ENCODE assay signal across 2 cellular contexts in the genomic region with DNA sequence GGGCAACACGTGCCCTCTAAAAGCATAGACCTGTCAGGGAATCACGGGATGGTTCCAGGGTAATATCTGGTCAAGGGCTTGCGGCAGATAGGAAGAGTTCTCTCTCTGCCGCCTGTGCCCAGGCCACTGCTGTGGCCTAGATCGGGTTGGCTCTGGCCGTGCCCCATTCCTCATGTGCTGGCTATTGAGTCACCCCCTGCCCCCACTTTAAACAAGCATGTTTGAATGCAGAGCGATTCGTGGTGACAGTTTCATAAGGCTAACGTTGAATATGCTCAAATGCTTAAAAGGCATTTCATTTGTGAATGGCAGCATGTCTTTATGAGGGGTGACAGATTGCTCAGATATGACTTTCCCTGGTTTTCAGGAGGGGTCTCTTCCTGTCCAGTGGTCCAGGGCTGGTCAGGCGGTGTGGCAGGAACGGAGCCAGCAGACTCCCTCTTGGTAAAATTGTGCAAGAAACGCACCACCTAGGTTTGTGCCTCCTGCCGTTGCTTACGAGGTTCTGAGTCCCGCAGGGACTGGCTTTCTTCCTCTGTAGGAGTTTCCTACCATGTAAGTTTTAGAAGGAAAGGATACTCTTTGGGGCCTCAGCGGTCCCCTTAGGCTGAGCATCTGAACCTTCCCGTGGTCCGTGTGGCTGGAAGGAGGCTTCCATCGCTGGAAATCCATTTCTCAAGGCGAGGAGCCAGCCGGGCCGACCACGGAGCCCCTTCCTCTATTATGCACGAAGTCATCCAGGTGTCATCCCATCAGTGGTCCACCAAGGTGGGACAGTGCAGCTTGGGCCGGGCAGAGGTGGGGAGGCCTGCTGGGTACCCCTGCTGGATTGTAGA.
TF ChIP-seq lines count a peak whose summit lies in the region.

No MANE protein-coding gene starts in this region.

TF ChIP-seq in GM23338, 12 proteins besides CTCF, POLR2A, EP300 and RAD21:
- TF ChIP-seq ZNF331 (CRISPR knock-in tag; IDR thresholded peaks at IDR 0.05; ENCODE audit: low read depth) (no peak), STAT1 (IDR thresholded peaks at IDR 0.05; ENCODE audit: unreplicated experiment) (no peak)

TF ChIP-seq in WTC11, 78 proteins besides CTCF, POLR2A, EP300 and RAD21:
- TF ChIP-seq PREB (CRISPR knock-in tag; IDR thresholded peaks at IDR 0.05; ENCODE audit: borderline replicate concordance) (no peak), SP1 (CRISPR knock-in tag; conservative IDR thresholded peaks at IDR 0.05) (no peak), PRRX2 (CRISPR knock-in tag; IDR thresholded peaks at IDR 0.05) (no peak), GTF2I (CRISPR knock-in tag; conservative IDR thresholded peaks at IDR 0.05) (no peak), ZNF671 (CRISPR knock-in tag; IDR thresholded peaks at IDR 0.05) (no peak), ATF3 (CRISPR knock-in tag; conservative IDR thresholded peaks at IDR 0.05) (no peak), JUN (CRISPR knock-in tag; IDR thresholded peaks at IDR 0.05) (no peak), ZNF121 (CRISPR knock-in tag; IDR thresholded peaks at IDR 0.05) (no peak), GABPB1 (CRISPR knock-in tag; IDR thresholded peaks at IDR 0.05) (no peak), ATF1 (CRISPR knock-in tag; IDR thresholded peaks at IDR 0.05) (no peak), GRHL2 (CRISPR knock-in tag; IDR thresholded peaks at IDR 0.05; ENCODE audit: insufficient replicate concordance, severe bottlenecking) (no peak), JAZF1 (CRISPR knock-in tag; IDR thresholded peaks at IDR 0.05) (no peak), ZBTB21 (CRISPR knock-in tag; IDR thresholded peaks at IDR 0.05; ENCODE audit: borderline replicate concordance) (no peak), CREM (CRISPR knock-in tag; IDR thresholded peaks at IDR 0.05) (no peak)
- TF ChIP-seq, protein P1, sequence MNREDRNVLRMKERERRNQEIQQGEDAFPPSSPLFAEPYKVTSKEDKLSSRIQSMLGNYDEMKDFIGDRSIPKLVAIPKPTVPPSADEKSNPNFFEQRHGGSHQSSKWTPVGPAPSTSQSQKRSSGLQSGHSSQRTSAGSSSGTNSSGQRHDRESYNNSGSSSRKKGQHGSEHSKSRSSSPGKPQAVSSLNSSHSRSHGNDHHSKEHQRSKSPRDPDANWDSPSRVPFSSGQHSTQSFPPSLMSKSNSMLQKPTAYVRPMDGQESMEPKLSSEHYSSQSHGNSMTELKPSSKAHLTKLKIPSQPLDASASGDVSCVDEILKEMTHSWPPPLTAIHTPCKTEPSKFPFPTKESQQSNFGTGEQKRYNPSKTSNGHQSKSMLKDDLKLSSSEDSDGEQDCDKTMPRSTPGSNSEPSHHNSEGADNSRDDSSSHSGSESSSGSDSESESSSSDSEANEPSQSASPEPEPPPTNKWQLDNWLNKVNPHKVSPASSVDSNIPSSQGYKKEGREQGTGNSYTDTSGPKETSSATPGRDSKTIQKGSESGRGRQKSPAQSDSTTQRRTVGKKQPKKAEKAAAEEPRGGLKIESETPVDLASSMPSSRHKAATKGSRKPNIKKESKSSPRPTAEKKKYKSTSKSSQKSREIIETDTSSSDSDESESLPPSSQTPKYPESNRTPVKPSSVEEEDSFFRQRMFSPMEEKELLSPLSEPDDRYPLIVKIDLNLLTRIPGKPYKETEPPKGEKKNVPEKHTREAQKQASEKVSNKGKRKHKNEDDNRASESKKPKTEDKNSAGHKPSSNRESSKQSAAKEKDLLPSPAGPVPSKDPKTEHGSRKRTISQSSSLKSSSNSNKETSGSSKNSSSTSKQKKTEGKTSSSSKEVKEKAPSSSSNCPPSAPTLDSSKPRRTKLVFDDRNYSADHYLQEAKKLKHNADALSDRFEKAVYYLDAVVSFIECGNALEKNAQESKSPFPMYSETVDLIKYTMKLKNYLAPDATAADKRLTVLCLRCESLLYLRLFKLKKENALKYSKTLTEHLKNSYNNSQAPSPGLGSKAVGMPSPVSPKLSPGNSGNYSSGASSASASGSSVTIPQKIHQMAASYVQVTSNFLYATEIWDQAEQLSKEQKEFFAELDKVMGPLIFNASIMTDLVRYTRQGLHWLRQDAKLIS (CRISPR knock-in tag; IDR thresholded peaks at IDR 0.05; ENCODE audit: borderline replicate concordance), result no peak
- TF ChIP-seq, protein P2, sequence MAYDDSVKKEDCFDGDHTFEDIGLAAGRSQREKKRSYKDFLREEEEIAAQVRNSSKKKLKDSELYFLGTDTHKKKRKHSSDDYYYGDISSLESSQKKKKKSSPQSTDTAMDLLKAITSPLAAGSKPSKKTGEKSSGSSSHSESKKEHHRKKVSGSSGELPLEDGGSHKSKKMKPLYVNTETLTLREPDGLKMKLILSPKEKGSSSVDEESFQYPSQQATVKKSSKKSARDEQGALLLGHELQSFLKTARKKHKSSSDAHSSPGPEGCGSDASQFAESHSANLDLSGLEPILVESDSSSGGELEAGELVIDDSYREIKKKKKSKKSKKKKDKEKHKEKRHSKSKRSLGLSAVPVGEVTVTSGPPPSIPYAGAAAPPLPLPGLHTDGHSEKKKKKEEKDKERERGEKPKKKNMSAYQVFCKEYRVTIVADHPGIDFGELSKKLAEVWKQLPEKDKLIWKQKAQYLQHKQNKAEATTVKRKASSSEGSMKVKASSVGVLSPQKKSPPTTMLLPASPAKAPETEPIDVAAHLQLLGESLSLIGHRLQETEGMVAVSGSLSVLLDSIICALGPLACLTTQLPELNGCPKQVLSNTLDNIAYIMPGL (CRISPR knock-in tag; IDR thresholded peaks at IDR 0.05), result no peak
- TF ChIP-seq, protein P3, sequence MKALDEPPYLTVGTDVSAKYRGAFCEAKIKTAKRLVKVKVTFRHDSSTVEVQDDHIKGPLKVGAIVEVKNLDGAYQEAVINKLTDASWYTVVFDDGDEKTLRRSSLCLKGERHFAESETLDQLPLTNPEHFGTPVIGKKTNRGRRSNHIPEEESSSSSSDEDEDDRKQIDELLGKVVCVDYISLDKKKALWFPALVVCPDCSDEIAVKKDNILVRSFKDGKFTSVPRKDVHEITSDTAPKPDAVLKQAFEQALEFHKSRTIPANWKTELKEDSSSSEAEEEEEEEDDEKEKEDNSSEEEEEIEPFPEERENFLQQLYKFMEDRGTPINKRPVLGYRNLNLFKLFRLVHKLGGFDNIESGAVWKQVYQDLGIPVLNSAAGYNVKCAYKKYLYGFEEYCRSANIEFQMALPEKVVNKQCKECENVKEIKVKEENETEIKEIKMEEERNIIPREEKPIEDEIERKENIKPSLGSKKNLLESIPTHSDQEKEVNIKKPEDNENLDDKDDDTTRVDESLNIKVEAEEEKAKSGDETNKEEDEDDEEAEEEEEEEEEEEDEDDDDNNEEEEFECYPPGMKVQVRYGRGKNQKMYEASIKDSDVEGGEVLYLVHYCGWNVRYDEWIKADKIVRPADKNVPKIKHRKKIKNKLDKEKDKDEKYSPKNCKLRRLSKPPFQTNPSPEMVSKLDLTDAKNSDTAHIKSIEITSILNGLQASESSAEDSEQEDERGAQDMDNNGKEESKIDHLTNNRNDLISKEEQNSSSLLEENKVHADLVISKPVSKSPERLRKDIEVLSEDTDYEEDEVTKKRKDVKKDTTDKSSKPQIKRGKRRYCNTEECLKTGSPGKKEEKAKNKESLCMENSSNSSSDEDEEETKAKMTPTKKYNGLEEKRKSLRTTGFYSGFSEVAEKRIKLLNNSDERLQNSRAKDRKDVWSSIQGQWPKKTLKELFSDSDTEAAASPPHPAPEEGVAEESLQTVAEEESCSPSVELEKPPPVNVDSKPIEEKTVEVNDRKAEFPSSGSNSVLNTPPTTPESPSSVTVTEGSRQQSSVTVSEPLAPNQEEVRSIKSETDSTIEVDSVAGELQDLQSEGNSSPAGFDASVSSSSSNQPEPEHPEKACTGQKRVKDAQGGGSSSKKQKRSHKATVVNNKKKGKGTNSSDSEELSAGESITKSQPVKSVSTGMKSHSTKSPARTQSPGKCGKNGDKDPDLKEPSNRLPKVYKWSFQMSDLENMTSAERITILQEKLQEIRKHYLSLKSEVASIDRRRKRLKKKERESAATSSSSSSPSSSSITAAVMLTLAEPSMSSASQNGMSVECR (CRISPR knock-in tag; IDR thresholded peaks at IDR 0.05; ENCODE audit: borderline replicate concordance), result no peak
